28 cellular contexts compared by ENCODE assay signal in genomic region chr18:50396005-50396404, GRCh38.
"Had no signal": no experiment of that assay in that cellular context is flagged by ENCODE, and none has a peak within 500 bp of the region (broad histone marks: within the 10 kb centered on the region; RNA-seq: fewer than 3 reads in every experiment).

No MANE protein-coding gene starts in this region.

- H3K4me1 Mint-ChIP-seq: activated CD4-positive, alpha-beta T cell treated with anti-CD3 and anti-CD28 coated beads, Interleukin-2, amount 10 ng/mL, durations not matched to agents 24 days and 14 days; activated naive CD4-positive, alpha-beta T cell treated with anti-CD3 and anti-CD28 coated beads, Interleukin-2, amount 10 ng/mL, durations not matched to agents 7 days and 5 days had no signal

- H3K4me3 Mint-ChIP-seq: activated CD4-positive, alpha-beta memory T cell treated with anti-CD3 and anti-CD28 coated beads for 36 hours; activated CD4-positive, alpha-beta T cell treated with anti-CD3 and anti-CD28 coated beads, Interleukin-2, amount 10 ng/mL, durations not matched to agents 24 days and 14 days; activated naive CD4-positive, alpha-beta T cell treated with anti-CD3 and anti-CD28 coated beads, Interleukin-2, amount 10 ng/mL, durations not matched to agents 7 days and 5 days; activated naive CD8-positive, alpha-beta T cell treated with anti-CD3 and anti-CD28 coated beads, Interleukin-2, amount 10 ng/mL, durations not matched to agents 7 days and 5 days; activated T-helper 1 cell treated with anti-CD3 and anti-CD28 coated beads, Interleukin-12 subunit alpha, Interleukin-12 subunit beta, Interleukin-2, Interleukin-4 antibody, amounts not matched to agents 30 ng/mL and 10 ng/mL and 1 ng/mL, durations not matched to agents 14 hours and 24 hours and 36 hours; effector memory CD8-positive, alpha-beta T cell; naive thymus-derived CD8-positive, alpha-beta T cell; stimulated activated naive B cell treated with anti-CD40 and anti-IgM and Interleukin-4, amounts not matched to agents 10 μg/mL and 1 μg/mL and 100 μg/mL, for 72 hours; T-cell; T-helper 2 cell treated with Interferon-gamma antibody and Interleukin-4, amounts not matched to agents 5 μg/mL and 100 μg/mL, for 36 hours had no signal

- H3K36me3 Mint-ChIP-seq: naive thymus-derived CD8-positive, alpha-beta T cell; T-cell had no signal

- H3K27ac ChIP-seq: right atrium auricular region, stomach, thyroid gland, upper lobe of left lung, vagina had no signal

- H3K27me3 ChIP-seq: right atrium auricular region, thyroid gland, upper lobe of left lung, vagina had no signal

- ATAC-seq: effector memory CD8-positive, alpha-beta T cell; esophagus mucosa; left cardiac atrium; naive thymus-derived CD8-positive, alpha-beta T cell; stimulated activated naive B cell treated with anti-CD40 and anti-IgM and Interleukin-4, amounts not matched to agents 10 μg/mL and 1 μg/mL and 100 μg/mL, for 72 hours; T-cell had no signal

- H3K9me3 Mint-ChIP-seq: activated CD4-positive, alpha-beta memory T cell treated with anti-CD3 and anti-CD28 coated beads for 36 hours; activated CD4-positive, alpha-beta T cell treated with anti-CD3 and anti-CD28 coated beads, Interleukin-2, amount 10 ng/mL, durations not matched to agents 24 days and 14 days; activated naive CD4-positive, alpha-beta T cell treated with anti-CD3 and anti-CD28 coated beads, Interleukin-2, amount 10 ng/mL, durations not matched to agents 7 days and 5 days; activated naive CD8-positive, alpha-beta T cell treated with anti-CD3 and anti-CD28 coated beads, Interleukin-2, amount 10 ng/mL, durations not matched to agents 7 days and 5 days; activated T-helper 1 cell treated with anti-CD3 and anti-CD28 coated beads, Interleukin-12 subunit alpha, Interleukin-12 subunit beta, Interleukin-2, Interleukin-4 antibody, amounts not matched to agents 30 ng/mL and 10 ng/mL and 1 ng/mL, durations not matched to agents 14 hours and 24 hours and 36 hours; effector memory CD8-positive, alpha-beta T cell; T-cell; T-helper 2 cell treated with Interferon-gamma antibody and Interleukin-4, amounts not matched to agents 5 μg/mL and 100 μg/mL, for 36 hours had no signal

- DNase-seq: activated CD4-positive, alpha-beta memory T cell treated with anti-CD3 and anti-CD28 coated beads for 36 hours; activated CD4-positive, alpha-beta T cell treated with anti-CD3 and anti-CD28 coated beads, Interleukin-2, amount 10 ng/mL, durations not matched to agents 24 days and 14 days; activated CD4-positive, CD25-positive, alpha-beta regulatory T cell treated with anti-CD3 and anti-CD28 coated beads, Interleukin-2, amount 50 U/mL, for 72 hours; activated CD8-positive, alpha-beta memory T cell treated with anti-CD3 and anti-CD28 coated beads, Interleukin-2, amount 50 U/mL, for 4 hours; activated effector memory CD4-positive, alpha-beta T cell treated with anti-CD3 and anti-CD28 coated beads, Interleukin-2, amount 50 U/mL, for 16 hours; activated naive CD4-positive, alpha-beta T cell treated with anti-CD3 and anti-CD28 coated beads, Interleukin-2, amount 10 ng/mL, durations not matched to agents 7 days and 5 days; activated naive CD8-positive, alpha-beta T cell treated with anti-CD3 and anti-CD28 coated beads, Interleukin-2, amount 10 ng/mL, durations not matched to agents 7 days and 5 days; activated T-cell treated with anti-CD3 and anti-CD28 coated beads, Interleukin-2, amount 50 U/mL, for 1 hour; amniotic stem cell; caudate nucleus; cortex of kidney; effector memory CD8-positive, alpha-beta T cell; hippocampal formation; left cardiac atrium; mammary epithelial cell; naive thymus-derived CD8-positive, alpha-beta T cell; stimulated activated CD4-positive, alpha-beta T cell treated with anti-CD3 and anti-CD28 coated beads, Interleukin-15, amount 100 ng/mL, for 24 hours; stimulated activated CD4-positive, alpha-beta T cell treated with anti-CD3 and anti-CD28 coated beads, Interleukin-2, amount 100 ng/mL, for 24 hours; stimulated activated naive B cell treated with anti-CD40 and anti-IgM and Interleukin-4, amounts not matched to agents 10 μg/mL and 1 μg/mL and 100 μg/mL, for 72 hours; stomach; T-cell; thyroid gland; upper lobe of left lung had no signal

- H3K4me1 ChIP-seq: right atrium auricular region, stomach, thyroid gland, upper lobe of left lung, vagina had no signal

- H3K4me3 ChIP-seq: right atrium auricular region, stomach, thyroid gland, upper lobe of left lung, vagina had no signal

- H3K9me3 ChIP-seq: right atrium auricular region, stomach, thyroid gland, upper lobe of left lung, vagina had no signal

- H3K27ac Mint-ChIP-seq: activated CD4-positive, alpha-beta memory T cell treated with anti-CD3 and anti-CD28 coated beads for 36 hours; activated CD4-positive, alpha-beta T cell treated with anti-CD3 and anti-CD28 coated beads, Interleukin-2, amount 10 ng/mL, durations not matched to agents 24 days and 14 days; activated naive CD4-positive, alpha-beta T cell treated with anti-CD3 and anti-CD28 coated beads, Interleukin-2, amount 10 ng/mL, durations not matched to agents 7 days and 5 days; activated naive CD8-positive, alpha-beta T cell treated with anti-CD3 and anti-CD28 coated beads, Interleukin-2, amount 10 ng/mL, durations not matched to agents 7 days and 5 days; activated T-helper 1 cell treated with anti-CD3 and anti-CD28 coated beads, Interleukin-12 subunit alpha, Interleukin-12 subunit beta, Interleukin-2, Interleukin-4 antibody, amounts not matched to agents 30 ng/mL and 10 ng/mL and 1 ng/mL, durations not matched to agents 14 hours and 24 hours and 36 hours; effector memory CD8-positive, alpha-beta T cell; stimulated activated naive B cell treated with anti-CD40 and anti-IgM and Interleukin-4, amounts not matched to agents 10 μg/mL and 1 μg/mL and 100 μg/mL, for 72 hours; T-cell; T-helper 2 cell treated with Interferon-gamma antibody and Interleukin-4, amounts not matched to agents 5 μg/mL and 100 μg/mL, for 36 hours had no signal
